ENCODE assay signal across 8 cellular contexts in the genomic region with DNA sequence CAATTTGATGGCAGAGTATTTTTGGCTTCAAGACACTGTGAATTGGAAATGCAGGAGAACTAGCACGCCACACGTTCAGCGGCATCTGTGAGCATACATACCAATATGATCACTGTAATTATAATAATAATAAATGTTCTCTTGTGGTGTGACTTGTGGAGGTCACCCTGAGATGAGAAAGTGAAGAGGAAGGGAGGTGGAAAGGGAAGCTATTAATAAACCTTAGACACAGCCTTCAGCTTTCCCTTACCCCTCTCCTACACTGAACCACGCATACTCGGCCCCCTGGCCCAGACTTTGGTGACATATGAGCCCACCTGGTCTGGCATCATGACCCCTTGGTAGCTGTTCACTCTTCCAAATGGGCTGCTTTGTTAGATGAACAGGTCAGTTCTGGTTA.
"Had no signal": no experiment of that assay in that cellular context is flagged by ENCODE, and none has a peak within 500 bp of the region (broad histone marks: within the 10 kb centered on the region; RNA-seq: fewer than 3 reads in every experiment).

No MANE protein-coding gene starts in this region.

- ATAC-seq: HCT116, HepG2 had no signal

- H3K27ac ChIP-seq: GM23248, HL-60 had no signal

- DNase-seq: GM23248, GOT3, H7, HFFc6 had no signal

- H3K9ac ChIP-seq: GM23248 had no signal

- H2AFZ ChIP-seq: GM23248 had no signal

- H3K9me3 ChIP-seq: HAP-1 had no signal

- H3K4me3 ChIP-seq: GM23248, HAP-1 had no signal

- H3K36me3 ChIP-seq: HAP-1 had no signal

- H3K4me1 ChIP-seq: HAP-1 had no signal
